In the genomic region with DNA sequence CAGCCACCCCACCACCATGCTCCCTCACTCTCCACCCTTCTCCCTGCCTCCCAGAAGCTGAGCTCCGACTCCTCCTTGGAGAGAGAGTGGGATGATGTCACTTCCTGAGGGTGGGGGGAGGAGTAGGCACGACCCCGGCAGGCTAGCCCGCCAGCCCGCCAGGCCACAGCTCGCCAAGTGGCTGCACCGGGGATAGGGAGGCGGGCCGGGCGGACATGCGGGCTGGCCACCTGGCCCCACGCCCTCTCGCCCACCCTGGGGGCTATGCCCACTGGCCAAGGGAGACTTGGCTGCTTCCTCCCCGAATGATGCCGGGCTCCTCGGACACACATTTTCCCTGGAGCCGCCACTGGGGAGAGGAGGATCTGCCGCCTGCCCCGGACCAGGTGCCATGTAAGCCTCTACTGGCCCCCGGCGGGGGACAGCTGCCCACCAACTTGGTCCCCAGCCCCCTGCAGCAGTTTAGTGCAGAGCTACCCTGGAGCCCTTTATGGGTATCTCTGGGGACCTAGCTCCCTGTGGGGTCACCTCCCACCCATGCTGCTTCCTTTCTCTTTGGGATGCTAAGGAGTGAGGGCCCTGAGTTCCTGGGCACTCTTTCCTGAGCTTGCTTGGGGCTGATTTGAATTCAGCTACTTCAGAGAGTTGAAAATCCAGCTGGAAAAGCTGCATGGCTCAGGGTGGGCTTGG, we compare ENCODE assay signal across 8 cellular contexts.
DNase-seq lines count a peak whose midpoint lies in the region; ATAC-seq lines count a peak whose summit lies in the region.

No MANE protein-coding gene starts in this region.

- DNase-seq in ELR (ENCODE audit: low read depth), result peak; percentile 81
- peak; percentile 51 for DNase-seq in amniotic epithelial cell (ENCODE audit: low read depth)
- DNase-seq in hepatic stellate cell (ENCODE audit: low spot score), result peak; percentile 94
- DNase-seq in retina, result peak; percentile 86
- DNase-seq in NCI-H1105 (lab: John Stamatoyannopoulos, UW), result no peak
- no peak for DNase-seq in activated CD4-positive, alpha-beta T cell treated with anti-CD3 and anti-CD28 coated beads for 1 hour
- no peak for DNase-seq in T-helper 1 cell

- ATAC-seq in GM18858 (IDR thresholded peaks at IDR 0.05; ENCODE audit: unreplicated experiment), result no peak

Comparison
In these comparisons a context has a peak if more than half of its experiments do, and no peak if none do; other contexts are left out.
1. DNase-seq: peak in ELR (single experiment), amniotic epithelial cell (single experiment), hepatic stellate cell (single experiment) and retina (single experiment); none in NCI-H1105 (single experiment), activated CD4-positive, alpha-beta T cell treated with anti-CD3 and anti-CD28 coated beads for 1 hour (single experiment) and T-helper 1 cell (0 of 5).